ENCODE assay signal across 14 cellular contexts in the genomic region with DNA sequence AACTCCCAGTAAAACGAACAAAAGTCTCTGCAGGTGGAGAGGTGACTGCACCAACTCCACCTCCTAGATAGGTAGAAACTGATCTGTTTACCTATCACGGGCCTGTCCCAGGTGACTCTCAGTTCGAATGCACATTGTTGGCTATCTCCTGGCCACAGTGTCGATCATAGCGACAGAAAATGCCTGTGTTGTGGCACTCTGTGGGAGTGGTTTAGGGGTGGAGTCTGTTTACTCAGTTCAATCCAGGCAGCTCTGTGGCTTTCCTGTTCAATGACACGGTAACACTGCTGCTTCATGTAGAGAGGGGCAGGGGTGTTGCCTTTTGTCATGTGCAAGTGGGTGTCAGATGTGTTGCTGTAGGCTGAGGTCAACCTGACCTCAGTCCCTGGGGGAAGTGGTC.
DNase-seq lines count a peak whose midpoint lies in the region; ATAC-seq lines count a peak whose summit lies in the region.
"Had no signal": no experiment of that assay in that cellular context is flagged by ENCODE, and none has a peak within 500 bp of the region (broad histone marks: within the 10 kb centered on the region; RNA-seq: fewer than 3 reads in every experiment).

No MANE protein-coding gene starts in this region.

- DNase-seq in NCI-H748 (lab: John Stamatoyannopoulos, UW; ENCODE audit: unreplicated experiment): peak; percentile 4
- DNase-seq in NCI-H748 treated with DMSO at 0.1 percent for 48 hours (lab: John Stamatoyannopoulos, UW): no peak
- DNase-seq in SW480 (ENCODE audit: low spot score): peak; percentile 69
- peak; percentile 15 to 24 for DNase-seq in left colon
- DNase-seq in NCI-H1436 (lab: John Stamatoyannopoulos, UW): no peak
- no peak for DNase-seq in NCI-H1105 treated with DMSO at 0.1 percent for 48 hours (lab: John Stamatoyannopoulos, UW)
- DNase-seq in stimulated activated effector memory CD8-positive, alpha-beta T cell treated with anti-CD3 and anti-CD28 coated beads, Interleukin-12 subunit alpha, Interleukin-12 subunit beta, amount 100 ng/mL, for 72 hours (ENCODE audit: low spot score in 2 of 2): no peak
- DNase-seq: CD8-positive, alpha-beta T cell; COR-L47; DMS153; GOT3; H9 had no signal

- H3K4me3 Mint-ChIP-seq in stimulated activated effector memory CD8-positive, alpha-beta T cell treated with anti-CD3 and anti-CD28 coated beads, Interleukin-12 subunit alpha, Interleukin-12 subunit beta, amount 100 ng/mL, for 72 hours: no peak overlapping the region
- H3K4me3 Mint-ChIP-seq: CD8-positive, alpha-beta T cell; H9 had no signal

- H3K36me3 Mint-ChIP-seq in stimulated activated effector memory CD8-positive, alpha-beta T cell treated with anti-CD3 and anti-CD28 coated beads, Interleukin-12 subunit alpha, Interleukin-12 subunit beta, amount 100 ng/mL, for 72 hours: no peaks in the 10 kb centered on the region
- H3K36me3 Mint-ChIP-seq: CD14-positive monocyte; CD8-positive, alpha-beta T cell had no signal

- H3K9me3 Mint-ChIP-seq in stimulated activated effector memory CD8-positive, alpha-beta T cell treated with anti-CD3 and anti-CD28 coated beads, Interleukin-12 subunit alpha, Interleukin-12 subunit beta, amount 100 ng/mL, for 72 hours: peaks cover 10% of the 10 kb centered on the region
- H3K9me3 Mint-ChIP-seq: H9 had no signal

- intact Hi-C loops in left colon (cut with DNase I, micrococcal nuclease): no loop called here

- ATAC-seq in left colon (peak; percentile 97), GM21619 (IDR thresholded peaks at IDR 0.05; ENCODE audit: unreplicated experiment) (no peak)
- no peak for ATAC-seq in stimulated activated effector memory CD8-positive, alpha-beta T cell treated with anti-CD3 and anti-CD28 coated beads, Interleukin-12 subunit alpha, Interleukin-12 subunit beta, amount 100 ng/mL, for 72 hours
- ATAC-seq: CD8-positive, alpha-beta T cell had no signal

- no peak overlapping the region for H3K27ac Mint-ChIP-seq in stimulated activated effector memory CD8-positive, alpha-beta T cell treated with anti-CD3 and anti-CD28 coated beads, Interleukin-12 subunit alpha, Interleukin-12 subunit beta, amount 100 ng/mL, for 72 hours
- H3K27ac Mint-ChIP-seq: CD8-positive, alpha-beta T cell had no signal

- H3K4me1 Mint-ChIP-seq in stimulated activated effector memory CD8-positive, alpha-beta T cell treated with anti-CD3 and anti-CD28 coated beads, Interleukin-12 subunit alpha, Interleukin-12 subunit beta, amount 100 ng/mL, for 72 hours: no peaks in the 10 kb centered on the region
- H3K4me1 Mint-ChIP-seq: CD14-positive monocyte, H9 had no signal

Comparison
In these comparisons a context has a peak if more than half of its experiments do, and no peak if none do; other contexts are left out.
1. DNase-seq: peak in NCI-H748 (single experiment), SW480 (single experiment) and left colon (2 of 2); none in NCI-H748 treated with DMSO at 0.1 percent for 48 hours (single experiment), NCI-H1436 (single experiment), NCI-H1105 treated with DMSO at 0.1 percent for 48 hours (single experiment) and stimulated activated effector memory CD8-positive, alpha-beta T cell treated with anti-CD3 and anti-CD28 coated beads, Interleukin-12 subunit alpha, Interleukin-12 subunit beta, amount 100 ng/mL, for 72 hours (0 of 2).